8 cellular contexts compared by ENCODE assay signal in genomic region chr13:44577236-44578063, GRCh38. TPM values are rescaled to one million over a fixed set of nuclear protein-coding genes. Genes with fewer than 3 reads are reported as not detected.
DNase-seq lines count a peak whose midpoint lies in the region; ATAC-seq, FAIRE-seq and TF ChIP-seq lines count a peak whose summit lies in the region.

No MANE protein-coding gene starts in this region.

- peak overlapping the region; percentile 87 for H3K9ac ChIP-seq in OCI-LY3 (ENCODE audit: low read length)

- peaks cover 8% of the 10 kb centered on the region; the same call in 1 of the 2 replicates for H3K27me3 ChIP-seq in OCI-LY3 (ENCODE audit: low read depth, low read length)

- H3K27ac ChIP-seq in OCI-LY3 (ENCODE audit: low read length) (peak overlapping the region; percentile 78), epithelial cell of prostate (peak overlapping the region; percentile 88)

- ATAC-seq in GM21526 (IDR thresholded peaks at IDR 0.05; ENCODE audit: low FRiP score, unreplicated experiment) (peak; percentile 52), mucosa of descending colon (peak; percentile 91)

- H3K4me3 ChIP-seq in OCI-LY3 (ENCODE audit: low read length) (peak overlapping the region; percentile 86), mucosa of descending colon (peak overlapping the region; percentile 80)

- peak overlapping the region; percentile 89 for H3K4me2 ChIP-seq in OCI-LY3 (ENCODE audit: low read length)

- DNase-seq in D721Med (ENCODE audit: insufficient read length, low spot score) (peak; percentile 60), HuH-7.5 (ENCODE audit: low spot score) (peak; percentile 89), activated T-cell treated with anti-CD3 and anti-CD28 coated beads for 4 hours (peak; percentile 94), epithelial cell of prostate (ENCODE audit: low read depth, low spot score) (peak; percentile 75), mucosa of descending colon (peak; percentile 97 to 98 (median 98))
- DNase-seq in stimulated activated CD8-positive, alpha-beta memory T cell treated with anti-CD3 and anti-CD28 coated beads, Interleukin-4, amount 100 ng/mL, for 1 hour (ENCODE audit: low read depth in 2 of 2, low spot score in 1 of 2) = peak; percentile 83 to 94

- intact Hi-C loops in mucosa of descending colon (cut with DNase I, micrococcal nuclease) = no loop called here

- peaks cover 17% of the 10 kb centered on the region for H3K4me1 ChIP-seq in OCI-LY3 (ENCODE audit: low read length)
- peaks cover 29% of the 10 kb centered on the region for H3K4me1 ChIP-seq in mucosa of descending colon (ENCODE audit: low read depth)

- peak overlapping the region; percentile 74 for H2AFZ ChIP-seq in OCI-LY3 (ENCODE audit: low read depth, low read length)

- H3K79me2 ChIP-seq in OCI-LY3 (ENCODE audit: low read length) = peaks cover 23% of the 10 kb centered on the region

- peaks cover 13% of the 10 kb centered on the region for H3K36me3 ChIP-seq in OCI-LY3 (replicated peaks; ENCODE audit: low read depth, low read length)
- no peaks in the 10 kb centered on the region for H3K36me3 ChIP-seq in mucosa of descending colon (ENCODE audit: low read depth)

- FAIRE-seq in D721Med (lab: Jason Lieb, UNC) = no peak

- 0 out of 2 replicates have a peak, but pooled peaks cover 3% of the 10 kb centered on the region for H4K20me1 ChIP-seq in OCI-LY3 (ENCODE audit: insufficient read depth, low read length)

- no peaks in the 10 kb centered on the region for H3K9me3 ChIP-seq in OCI-LY3 (ENCODE audit: insufficient read depth, low read length)
- no peaks in the 10 kb centered on the region for H3K9me3 ChIP-seq in mucosa of descending colon

- TF ChIP-seq CTCF in D721Med (IDR thresholded peaks at IDR 0.05; ENCODE audit: insufficient read depth, missing control alignments) = no peak
- TF ChIP-seq CTCF in OCI-LY3 (IDR thresholded peaks at IDR 0.05; ENCODE audit: low read depth, low read length) = no peak
- no peak for TF ChIP-seq CTCF in mucosa of descending colon (IDR thresholded peaks at IDR 0.05)

RNA-seq across cellular contexts. Expression of gene TSC22D1, which starts 1.3 kb away (rescaled TPM):
- 100 to 1,000 TPM; 249 to 299 (median 260) TPM for total RNA-seq in mucosa of descending colon

Comparison
In these comparisons a context has a peak if more than half of its experiments do, and no peak if none do; other contexts are left out.
1. Peak in every context shown above with its lines: DNase-seq, ATAC-seq, H3K4me3 ChIP-seq and H3K27ac ChIP-seq.